1 cellular context compared by ENCODE assay signal in the genomic region with DNA sequence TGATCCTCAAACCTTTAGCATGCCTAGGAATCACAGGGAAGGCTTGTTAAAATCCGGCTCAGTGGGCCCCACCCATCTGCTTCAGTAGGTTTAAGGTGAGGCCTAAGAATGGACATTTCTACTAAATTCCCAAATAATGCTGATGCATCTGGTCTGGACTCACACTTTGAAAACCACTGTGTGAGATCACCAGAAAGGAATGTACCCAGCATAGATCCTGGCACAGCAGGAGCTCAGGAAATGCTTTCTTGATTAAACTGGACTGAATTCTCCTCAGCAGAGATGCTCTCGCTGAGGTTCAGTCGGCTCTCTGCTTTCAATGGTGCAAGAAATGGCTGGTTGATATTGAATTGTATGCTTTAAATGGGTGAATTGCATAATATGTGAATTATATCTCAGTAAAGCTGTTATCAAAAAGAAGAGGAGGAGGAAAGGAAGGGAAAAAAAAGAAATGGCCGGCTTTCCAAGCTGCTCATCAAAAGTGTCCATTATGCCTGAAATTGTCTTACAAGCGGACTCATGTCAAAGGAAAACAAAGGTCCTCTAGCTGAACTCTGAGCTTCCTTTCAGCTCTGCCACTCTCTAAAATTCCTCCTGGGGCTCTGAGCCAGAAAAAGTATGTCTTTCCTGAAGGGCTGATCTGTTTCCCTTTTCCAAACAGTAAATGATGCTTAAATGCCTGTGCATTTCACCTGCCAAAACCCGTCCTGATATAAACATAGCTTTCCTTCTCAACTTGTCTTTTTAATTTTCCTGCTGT.
TF ChIP-seq lines count a peak whose summit lies in the region.

No MANE protein-coding gene starts in this region.

TF ChIP-seq in GM23338, 12 proteins besides CTCF, POLR2A, EP300 and RAD21 (continued from another document):
- TF ChIP-seq POLR2AphosphoS5 (IDR thresholded peaks at IDR 0.05; ENCODE audit: low read depth): no peak
- TF ChIP-seq EZH2 (IDR thresholded peaks at IDR 0.05; ENCODE audit: low read depth, unreplicated experiment): no peak
- TF ChIP-seq, protein P1, sequence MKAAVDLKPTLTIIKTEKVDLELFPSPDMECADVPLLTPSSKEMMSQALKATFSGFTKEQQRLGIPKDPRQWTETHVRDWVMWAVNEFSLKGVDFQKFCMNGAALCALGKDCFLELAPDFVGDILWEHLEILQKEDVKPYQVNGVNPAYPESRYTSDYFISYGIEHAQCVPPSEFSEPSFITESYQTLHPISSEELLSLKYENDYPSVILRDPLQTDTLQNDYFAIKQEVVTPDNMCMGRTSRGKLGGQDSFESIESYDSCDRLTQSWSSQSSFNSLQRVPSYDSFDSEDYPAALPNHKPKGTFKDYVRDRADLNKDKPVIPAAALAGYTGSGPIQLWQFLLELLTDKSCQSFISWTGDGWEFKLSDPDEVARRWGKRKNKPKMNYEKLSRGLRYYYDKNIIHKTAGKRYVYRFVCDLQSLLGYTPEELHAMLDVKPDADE (IDR thresholded peaks at IDR 0.05): no peak
- TF ChIP-seq STAT1 (IDR thresholded peaks at IDR 0.05; ENCODE audit: unreplicated experiment): no peak
- no peak for TF ChIP-seq ZNF331 (CRISPR knock-in tag; IDR thresholded peaks at IDR 0.05; ENCODE audit: low read depth)
